1 cellular context compared by ENCODE assay signal in the genomic region with DNA sequence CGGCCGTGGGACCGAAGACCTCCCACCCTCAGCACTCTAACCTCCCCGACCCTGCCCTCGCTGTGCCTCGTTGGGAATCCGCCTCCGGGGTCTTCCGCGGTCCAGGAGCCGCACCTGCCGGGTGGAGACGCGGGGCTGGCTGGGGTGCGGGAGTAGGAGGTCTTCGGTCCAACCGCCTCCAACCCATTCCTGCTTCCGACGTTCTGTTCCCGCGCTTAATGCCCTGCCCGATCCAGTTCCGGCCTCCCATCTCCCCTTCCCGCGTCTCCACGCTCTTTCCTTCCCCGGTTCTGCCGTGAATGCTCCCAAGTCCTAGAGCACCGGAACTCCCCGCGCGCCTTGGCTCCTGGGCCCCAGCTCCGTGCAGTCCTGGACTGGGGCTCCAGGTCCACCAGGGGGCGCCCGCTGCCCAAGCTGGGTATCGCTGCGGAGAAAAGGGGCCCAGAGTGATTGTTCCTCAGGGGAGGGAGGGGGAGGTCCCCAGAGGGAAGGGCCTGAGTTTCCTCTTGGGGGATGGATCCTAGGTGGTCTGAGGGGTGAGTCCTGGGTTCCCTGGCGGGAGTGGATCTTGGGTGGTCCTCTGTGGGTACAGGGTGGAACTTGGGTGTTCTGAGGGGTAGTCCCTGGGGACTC.
TF ChIP-seq lines count a peak whose summit lies in the region.

No MANE protein-coding gene starts in this region.

TF ChIP-seq in GM12878, 131 proteins besides CTCF, POLR2A, EP300 and RAD21 (continued from another document):
- no peak for TF ChIP-seq E2F8 (IDR thresholded peaks at IDR 0.05; ENCODE audit: low read depth, partially characterized antibody)
- no peak for TF ChIP-seq HDAC2 (IDR thresholded peaks at IDR 0.05)
- no peak for TF ChIP-seq YBX1 (IDR thresholded peaks at IDR 0.05)
- no peak for TF ChIP-seq SIX5 (IDR thresholded peaks at IDR 0.05; ENCODE audit: low read depth, low read length, severe bottlenecking)
- TF ChIP-seq CBFB (IDR thresholded peaks at IDR 0.05; ENCODE audit: low read depth) = 0 out of 2 replicates have a peak, but pooled peaks have one; percentile 28
- peak; percentile 87 for TF ChIP-seq YY1 (IDR thresholded peaks at IDR 0.05; ENCODE audit: low read depth, low read length)
- peak; percentile 36 for TF ChIP-seq IRF4 (IDR thresholded peaks at IDR 0.05; ENCODE audit: low read depth, low read length)
- TF ChIP-seq HCFC1 (IDR thresholded peaks at IDR 0.05; ENCODE audit: low read length) = peak; percentile 38; the same call in 1 of the 2 replicates
- TF ChIP-seq ETV6 (conservative IDR thresholded peaks at IDR 0.05 in 1 of 2, IDR thresholded peaks at IDR 0.05 in 1 of 2; ENCODE audit: borderline replicate concordance in 1 of 2, low read depth in 1 of 2) = 0 out of 4 replicates have a peak, but pooled peaks of 1 of the 2 experiments have one; percentile 17
- TF ChIP-seq RCOR1 (conservative IDR thresholded peaks at IDR 0.05; ENCODE audit: low read depth, low read length) = no peak
- no peak; the same call in 1 of the 2 replicates for TF ChIP-seq RB1 (IDR thresholded peaks at IDR 0.05; ENCODE audit: borderline replicate concordance)
- TF ChIP-seq NR2C2 (IDR thresholded peaks at IDR 0.05; ENCODE audit: borderline replicate concordance, control insufficient read depth, insufficient read length, low read depth) = no peak
- TF ChIP-seq, protein P1, sequence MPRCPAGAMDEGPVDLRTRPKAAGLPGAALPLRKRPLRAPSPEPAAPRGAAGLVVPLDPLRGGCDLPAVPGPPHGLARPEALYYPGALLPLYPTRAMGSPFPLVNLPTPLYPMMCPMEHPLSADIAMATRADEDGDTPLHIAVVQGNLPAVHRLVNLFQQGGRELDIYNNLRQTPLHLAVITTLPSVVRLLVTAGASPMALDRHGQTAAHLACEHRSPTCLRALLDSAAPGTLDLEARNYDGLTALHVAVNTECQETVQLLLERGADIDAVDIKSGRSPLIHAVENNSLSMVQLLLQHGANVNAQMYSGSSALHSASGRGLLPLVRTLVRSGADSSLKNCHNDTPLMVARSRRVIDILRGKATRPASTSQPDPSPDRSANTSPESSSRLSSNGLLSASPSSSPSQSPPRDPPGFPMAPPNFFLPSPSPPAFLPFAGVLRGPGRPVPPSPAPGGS (IDR thresholded peaks at IDR 0.05; ENCODE audit: borderline replicate concordance, insufficient read depth, low read depth, low read length, poor library complexity, severe bottlenecking) = peak; percentile 49
- TF ChIP-seq HDGF (IDR thresholded peaks at IDR 0.05) = no peak
- TF ChIP-seq DPF2 (IDR thresholded peaks at IDR 0.05) = peak; percentile 67
- no peak for TF ChIP-seq NRF1 (conservative IDR thresholded peaks at IDR 0.05; ENCODE audit: low read depth, low read length)
- TF ChIP-seq ASH2L (IDR thresholded peaks at IDR 0.05; ENCODE audit: borderline replicate concordance, low read depth) = no peak; the same call in 1 of the 2 replicates
- TF ChIP-seq PAX5 (IDR thresholded peaks at IDR 0.05; ENCODE audit: borderline replicate concordance, low read depth, low read length) = peak; percentile 24; the same call in 1 of the 2 replicates
- peak; percentile 88 for TF ChIP-seq SMARCA5 (IDR thresholded peaks at IDR 0.05)
- TF ChIP-seq NFYA (IDR thresholded peaks at IDR 0.05; ENCODE audit: borderline replicate concordance, low read depth, low read length) = no peak
- peak; percentile 81 for TF ChIP-seq MEF2A (IDR thresholded peaks at IDR 0.05; ENCODE audit: insufficient read depth, low read depth, low read length)
- peak; percentile 71 for TF ChIP-seq LARP7 (IDR thresholded peaks at IDR 0.05)
- TF ChIP-seq ZZZ3 (IDR thresholded peaks at IDR 0.05; ENCODE audit: control insufficient read depth, insufficient read length, low read depth) = no peak
- peak; percentile 63; the same call in 1 of the 2 replicates for TF ChIP-seq CREM (IDR thresholded peaks at IDR 0.05; ENCODE audit: low read depth)
- 0 out of 2 replicates have a peak, but pooled peaks have one; percentile 14 for TF ChIP-seq ZBTB4 (CRISPR knock-in tag; IDR thresholded peaks at IDR 0.05)
- TF ChIP-seq, protein P2, sequence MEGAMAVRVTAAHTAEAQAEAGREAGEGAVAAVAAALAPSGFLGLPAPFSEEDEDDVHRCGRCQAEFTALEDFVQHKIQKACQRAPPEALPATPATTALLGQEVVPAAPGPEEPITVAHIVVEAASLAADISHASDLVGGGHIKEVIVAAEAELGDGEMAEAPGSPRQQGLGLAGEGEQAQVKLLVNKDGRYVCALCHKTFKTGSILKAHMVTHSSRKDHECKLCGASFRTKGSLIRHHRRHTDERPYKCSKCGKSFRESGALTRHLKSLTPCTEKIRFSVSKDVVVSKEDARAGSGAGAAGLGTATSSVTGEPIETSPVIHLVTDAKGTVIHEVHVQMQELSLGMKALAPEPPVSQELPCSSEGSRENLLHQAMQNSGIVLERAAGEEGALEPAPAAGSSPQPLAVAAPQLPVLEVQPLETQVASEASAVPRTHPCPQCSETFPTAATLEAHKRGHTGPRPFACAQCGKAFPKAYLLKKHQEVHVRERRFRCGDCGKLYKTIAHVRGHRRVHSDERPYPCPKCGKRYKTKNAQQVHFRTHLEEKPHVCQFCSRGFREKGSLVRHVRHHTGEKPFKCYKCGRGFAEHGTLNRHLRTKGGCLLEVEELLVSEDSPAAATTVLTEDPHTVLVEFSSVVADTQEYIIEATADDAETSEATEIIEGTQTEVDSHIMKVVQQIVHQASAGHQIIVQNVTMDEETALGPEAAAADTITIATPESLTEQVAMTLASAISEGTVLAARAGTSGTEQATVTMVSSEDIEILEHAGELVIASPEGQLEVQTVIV (IDR thresholded peaks at IDR 0.05; ENCODE audit: borderline replicate concordance, partially characterized antibody) = no peak
- no peak for TF ChIP-seq IRF5 (IDR thresholded peaks at IDR 0.05; ENCODE audit: borderline replicate concordance)
- TF ChIP-seq KLF5 (IDR thresholded peaks at IDR 0.05; ENCODE audit: partially characterized antibody) = peak; percentile 28
- no peak for TF ChIP-seq SMAD1 (IDR thresholded peaks at IDR 0.05; ENCODE audit: low read depth, partially characterized antibody)
- TF ChIP-seq MEF2B (IDR thresholded peaks at IDR 0.05; ENCODE audit: partially characterized antibody, poor library complexity, severe bottlenecking) = peak; percentile 100
- TF ChIP-seq WRNIP1 (IDR thresholded peaks at IDR 0.05; ENCODE audit: borderline replicate concordance, low read depth, low read length) = no peak
- peak; percentile 88 for TF ChIP-seq EED (IDR thresholded peaks at IDR 0.05; ENCODE audit: low read depth)
- TF ChIP-seq BACH1 (IDR thresholded peaks at IDR 0.05; ENCODE audit: borderline replicate concordance) = 0 out of 2 replicates have a peak, but pooled peaks have one; percentile 9
